Comparison of ENCODE assay signal across 2 cellular contexts in the genomic region with DNA sequence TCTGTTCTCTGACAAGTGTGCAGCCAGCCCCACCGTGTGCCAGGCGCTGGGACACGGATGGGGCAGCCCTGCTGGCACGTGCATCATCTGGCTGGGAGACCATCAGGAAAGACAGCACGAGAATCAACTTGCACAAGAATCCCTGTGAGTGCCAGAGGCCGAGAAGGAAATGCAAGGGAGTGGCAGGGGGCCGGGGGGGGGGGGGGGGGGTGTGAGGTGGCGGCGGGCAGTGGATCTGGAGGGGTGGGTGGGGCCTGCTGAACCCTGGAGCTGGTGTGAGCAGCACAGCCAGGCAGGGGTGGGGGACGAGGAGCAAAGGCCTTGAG.
TF ChIP-seq lines count a peak whose summit lies in the region.

No MANE protein-coding gene starts in this region.

TF ChIP-seq in IMR-90, 13 proteins besides CTCF, POLR2A, EP300 and RAD21:
- TF ChIP-seq NFE2L2 (IDR thresholded peaks at IDR 0.05; ENCODE audit: low read depth, low read length): no peak
- peak; percentile 43; the same call in 1 of the 2 replicates for TF ChIP-seq BHLHE40 (IDR thresholded peaks at IDR 0.05; ENCODE audit: low read depth, low read length)

TF ChIP-seq in H1, 55 proteins besides CTCF, POLR2A, EP300 and RAD21:
- TF ChIP-seq, protein P1, sequence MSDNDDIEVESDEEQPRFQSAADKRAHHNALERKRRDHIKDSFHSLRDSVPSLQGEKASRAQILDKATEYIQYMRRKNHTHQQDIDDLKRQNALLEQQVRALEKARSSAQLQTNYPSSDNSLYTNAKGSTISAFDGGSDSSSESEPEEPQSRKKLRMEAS (IDR thresholded peaks at IDR 0.05): peak; percentile 64
- TF ChIP-seq NRF1 (IDR thresholded peaks at IDR 0.05; ENCODE audit: low read depth, low read length) (no peak), FOSL1 (IDR thresholded peaks at IDR 0.05; ENCODE audit: insufficient read depth, low read depth, low read length) (no peak)
